24 cellular contexts compared by ENCODE assay signal in the genomic region with DNA sequence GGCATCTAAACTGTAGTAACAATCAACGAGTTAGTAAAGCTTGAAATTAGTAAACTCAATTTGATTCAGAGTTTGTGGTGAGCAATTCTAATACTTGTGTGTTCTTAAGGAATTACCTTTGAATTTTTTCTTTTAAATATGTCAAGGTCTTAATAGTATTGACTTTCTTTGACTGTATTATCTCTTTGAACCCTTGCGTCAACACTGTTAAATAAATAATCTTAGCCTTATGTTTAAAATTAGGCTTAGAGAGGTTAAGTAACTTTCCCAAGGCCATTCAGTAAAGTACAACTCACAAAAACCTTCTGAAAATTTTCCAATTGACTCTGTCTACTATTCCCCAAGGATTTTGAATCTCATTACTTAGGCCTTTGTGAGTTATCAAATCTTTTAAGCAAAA.
DNase-seq lines count a peak whose midpoint lies in the region; ATAC-seq, FAIRE-seq and TF ChIP-seq lines count a peak whose summit lies in the region.
"Had no signal": no experiment of that assay in that cellular context is flagged by ENCODE, and none has a peak within 500 bp of the region (broad histone marks: within the 10 kb centered on the region; RNA-seq: fewer than 3 reads in every experiment).

No MANE protein-coding gene starts in this region.

- CTCF ChIA-PET in HepG2 (lab: Yijun Ruan, JAX; ENCODE audit: low intra/inter-chr PET ratio, low total read pairs), result no interaction called here

- no peak for TF ChIP-seq RAD21 in HepG2 (CRISPR knock-in tag; IDR thresholded peaks at IDR 0.05)

- no peak overlapping the region for H3K27ac ChIP-seq in HepG2 (ENCODE audit: extremely low read length, insufficient read depth, low read length)
- H3K27ac ChIP-seq in right lobe of liver, result no peak overlapping the region
- H3K27ac ChIP-seq in endodermal cell (ENCODE audit: low read depth, low read length), result no peak overlapping the region
- no peak overlapping the region for H3K27ac ChIP-seq in ovary
- H3K27ac ChIP-seq: A549; BLaER1 treated with 17β-estradiol and CSF1 and Interleukin-3, amounts not matched to agents 10 nM and 100 nM had no signal

- no peaks in the 10 kb centered on the region for H3K27me3 Mint-ChIP-seq in endodermal cell (ENCODE audit: insufficient read depth)
- H3K27me3 Mint-ChIP-seq: CD4-positive, alpha-beta T cell had no signal

- H3K4me1 ChIP-seq in HepG2 (ENCODE audit: insufficient read depth, low read length), result no peaks in the 10 kb centered on the region
- H3K4me1 ChIP-seq in right lobe of liver, result no peaks in the 10 kb centered on the region
- H3K4me1 ChIP-seq in endodermal cell (ENCODE audit: control insufficient read depth, insufficient read depth, low read length), result peaks cover 12% of the 10 kb centered on the region
- no peaks in the 10 kb centered on the region for H3K4me1 ChIP-seq in ovary (ENCODE audit: insufficient read depth)
- H3K4me1 ChIP-seq: A549; BLaER1 treated with 17β-estradiol and CSF1 and Interleukin-3, amounts not matched to agents 10 nM and 100 nM had no signal

- no peak overlapping the region for H3K4me3 ChIP-seq in HepG2 (replicated peaks in 1 of 3; ENCODE audit: insufficient read depth in 1 of 3, low read depth in 2 of 3, low read length in 3 of 3)
- no peak overlapping the region for H3K4me3 ChIP-seq in right lobe of liver
- H3K4me3 ChIP-seq in endodermal cell (ENCODE audit: low read length), result peak overlapping the region; percentile 36
- no peak overlapping the region for H3K4me3 ChIP-seq in ovary
- H3K4me3 ChIP-seq: A549; BLaER1 treated with 17β-estradiol and CSF1 and Interleukin-3, amounts not matched to agents 10 nM and 100 nM; GM23338 had no signal

- H3K27me3 ChIP-seq in HepG2 (ENCODE audit: control insufficient read depth in 1 of 2, insufficient read depth in 2 of 2, low read length in 2 of 2) (no peaks in the 10 kb centered on the region), right lobe of liver (no peaks in the 10 kb centered on the region), endodermal cell (ENCODE audit: control insufficient read depth, insufficient read depth, low read length, poor library complexity, severe bottlenecking) (no peaks in the 10 kb centered on the region), ovary (no peaks in the 10 kb centered on the region)
- H3K27me3 ChIP-seq: BE2C; BLaER1 treated with 17β-estradiol and CSF1 and Interleukin-3, amounts not matched to agents 10 nM and 100 nM had no signal

- H2AFZ ChIP-seq in HepG2 (ENCODE audit: low read length), result no peak overlapping the region
- H2AFZ ChIP-seq: GM23338 had no signal

- TF ChIP-seq CTCF in HepG2 (CRISPR knock-in tag; IDR thresholded peaks at IDR 0.05) (no peak), right lobe of liver (IDR thresholded peaks at IDR 0.05) (no peak), endodermal cell (conservative IDR thresholded peaks at IDR 0.05) (no peak), ovary (IDR thresholded peaks at IDR 0.05) (no peak)

- no peak overlapping the region for H3K4me2 ChIP-seq in HepG2 (ENCODE audit: low read depth, low read length)
- H3K4me2 ChIP-seq: A549; BLaER1 treated with 17β-estradiol and CSF1 and Interleukin-3, amounts not matched to agents 10 nM and 100 nM; GM23338 had no signal

- H3K9me3 Mint-ChIP-seq in endodermal cell, result no peaks in the 10 kb centered on the region
- H3K9me3 Mint-ChIP-seq: CD4-positive, alpha-beta T cell; GM23338; H9 had no signal

- no peak for TF ChIP-seq POLR2A in HepG2 (IDR thresholded peaks at IDR 0.05; ENCODE audit: insufficient read depth in 1 of 2, low read depth in 2 of 2, low read length in 2 of 2)
- TF ChIP-seq POLR2A in right lobe of liver (IDR thresholded peaks at IDR 0.05), result no peak
- no peak for TF ChIP-seq POLR2A in ovary (IDR thresholded peaks at IDR 0.05)

- no peaks in the 10 kb centered on the region for H3K79me2 ChIP-seq in HepG2 (ENCODE audit: insufficient read depth, low read length)

- DNase-seq in HepG2 (ENCODE audit: low spot score) (peak; percentile 1), right lobe of liver (no peak), endodermal cell (no peak), renal cortical epithelial cell (ENCODE audit: low read depth) (peak; percentile 12), OCI-M2 (lab: John Stamatoyannopoulos, UW; ENCODE audit: unreplicated experiment) (no peak), ovary (no peak)
- DNase-seq: 8988T; ACHN; AML-193; BE2C; Calu3; CD4-positive, alpha-beta T cell; COR-L47; DMS53; DMS79 treated with DMSO at 0.1 percent for 48 hours; GF-D8; H9 had no signal

- peaks cover 35% of the 10 kb centered on the region for H3K4me1 Mint-ChIP-seq in endodermal cell
- H3K4me1 Mint-ChIP-seq: CD14-positive monocyte had no signal

- H3K9me3 ChIP-seq in HepG2 (ENCODE audit: low read length) (peaks cover 72% of the 10 kb centered on the region), right lobe of liver (no peaks in the 10 kb centered on the region), endodermal cell (ENCODE audit: control insufficient read depth, low read length) (no peaks in the 10 kb centered on the region), ovary (no peaks in the 10 kb centered on the region)
- H3K9me3 ChIP-seq: A549, BE2C had no signal

- no peaks in the 10 kb centered on the region for H3K36me3 Mint-ChIP-seq in endodermal cell (ENCODE audit: low read depth)
- H3K36me3 Mint-ChIP-seq: CD14-positive monocyte had no signal

- intact Hi-C loops in HepG2 (cut with micrococcal nuclease; ENCODE audit: unreplicated experiment) (no loop called here), right lobe of liver (cut with DNase I) (no loop called here), ovary (cut with DNase I) (no loop called here)

- no peaks in the 10 kb centered on the region for H4K20me1 ChIP-seq in HepG2 (ENCODE audit: insufficient read depth, low read length)
- H4K20me1 ChIP-seq: BLaER1 treated with 17β-estradiol and CSF1 and Interleukin-3, amounts not matched to agents 10 nM and 100 nM had no signal

- H3K36me3 ChIP-seq in HepG2 (replicated peaks in 1 of 2; ENCODE audit: control insufficient read depth in 1 of 2, insufficient read depth in 2 of 2, low read length in 2 of 2), result no peaks in the 10 kb centered on the region
- no peaks in the 10 kb centered on the region for H3K36me3 ChIP-seq in right lobe of liver
- no peaks in the 10 kb centered on the region for H3K36me3 ChIP-seq in endodermal cell (ENCODE audit: control insufficient read depth, insufficient read depth, low read length)
- no peaks in the 10 kb centered on the region for H3K36me3 ChIP-seq in ovary
- H3K36me3 ChIP-seq: BE2C had no signal

- no peak overlapping the region for H3K4me3 Mint-ChIP-seq in endodermal cell
- H3K4me3 Mint-ChIP-seq: CD14-positive monocyte; CD4-positive, alpha-beta T cell; GM23338; H9 had no signal

- H3K27ac Mint-ChIP-seq in endodermal cell, result no peak overlapping the region
- H3K27ac Mint-ChIP-seq: CD14-positive monocyte; CD4-positive, alpha-beta T cell; GM23338; H9 had no signal

- BruUV-seq in HepG2 (replicated peaks; lab: Mats Ljungman, UMichigan), result no TSS peak

- POLR2A ChIA-PET in HepG2 (lab: Yijun Ruan, JAX), result no interaction called here

- H3K9ac ChIP-seq in HepG2 (ENCODE audit: insufficient read depth, low read depth, low read length) (no peak overlapping the region), endodermal cell (ENCODE audit: extremely low read depth, low read length, poor library complexity, severe bottlenecking) (no peak overlapping the region)
- H3K9ac ChIP-seq: BLaER1 treated with 17β-estradiol and CSF1 and Interleukin-3, amounts not matched to agents 10 nM and 100 nM had no signal

- TF ChIP-seq EP300 in HepG2 (IDR thresholded peaks at IDR 0.05; ENCODE audit: low read depth in 2 of 2, low read length in 2 of 2), result no peak
- TF ChIP-seq EP300 in HepG2 (CRISPR knock-in tag; IDR thresholded peaks at IDR 0.05; ENCODE audit: borderline replicate concordance), result no peak
- TF ChIP-seq EP300 in ovary (IDR thresholded peaks at IDR 0.05), result no peak

- FAIRE-seq in HepG2 (lab: Jason Lieb, UNC), result no peak
- FAIRE-seq: A549, GM12891, GM18507 had no signal

- 2% methylated on average over 2 of the region's 2 CpGs for WGBS in HepG2 (ENCODE audit: low lambda C conversion rate)
- WGBS in right lobe of liver (ENCODE audit: insufficient coverage, low coverage, low lambda C conversion rate, missing lambda C conversion rate), result 29% methylated on average over 2 of the region's 2 CpGs
- WGBS in endodermal cell (ENCODE audit: insufficient coverage in 1 of 2, insufficient read length in 1 of 2), 2 experiments, result 35% methylated on average over 1 of the region's 2 CpGs; no CpG with 5 or more reads in 1 of the 2 experiments
- WGBS in ovary, 3 donors, result 6 to 30% (median 12%) methylated on average over 2 of the region's 2 CpGs

- ATAC-seq in HepG2 (no peak), right lobe of liver (no peak)
- ATAC-seq: A549, GM23338, HCT116 had no signal

- in situ Hi-C loops in HepG2 (cut with HindIII; ENCODE audit: extremely low pct_ligation_motif_present, low pct_unique_long_range_greater_than_20kb), result no loop called here

TF ChIP-seq in HepG2, 621 proteins besides CTCF, POLR2A, EP300 and RAD21:
- TF ChIP-seq NR2F6 (IDR thresholded peaks at IDR 0.05), result 0 out of 2 replicates have a peak, but pooled peaks have one; percentile 11
- TF ChIP-seq NR2F6 (CRISPR knock-in tag; IDR thresholded peaks at IDR 0.05), result no peak
- no peak for TF ChIP-seq ZNF296 (CRISPR knock-in tag; conservative IDR thresholded peaks at IDR 0.05)
- TF ChIP-seq FOXA1 (IDR thresholded peaks at IDR 0.05), result no peak
- 0 out of 2 replicates have a peak, but pooled peaks have one; percentile 38 for TF ChIP-seq FOXA1 (CRISPR knock-in tag; IDR thresholded peaks at IDR 0.05)
- TF ChIP-seq ISL2 (CRISPR knock-in tag; IDR thresholded peaks at IDR 0.05), result peak; percentile 71; the same call in 1 of the 2 replicates
- TF ChIP-seq NCOA2 (CRISPR knock-in tag; IDR thresholded peaks at IDR 0.05), result 0 out of 2 replicates have a peak, but pooled peaks have one; percentile 34

Comparison
In these comparisons a context has a peak if more than half of its experiments do, and no peak if none do; other contexts are left out.
1. DNase-seq: peak in HepG2 (single experiment) and renal cortical epithelial cell (single experiment); none in right lobe of liver (0 of 3), endodermal cell (single experiment), OCI-M2 (single experiment) and ovary (0 of 5).